8 cellular contexts compared by ENCODE assay signal in genomic region chr20:51447097-51447764, GRCh38.
DNase-seq lines count a peak whose midpoint lies in the region; ATAC-seq and TF ChIP-seq lines count a peak whose summit lies in the region.

No MANE protein-coding gene starts in this region.

- H3K9me3 ChIP-seq in IMR-90 (ENCODE audit: control insufficient read depth, insufficient read depth, low read length) (no peaks in the 10 kb centered on the region), liver (ENCODE audit: control insufficient read depth in 4 of 4, low read length in 3 of 4) (no peaks in the 10 kb centered on the region), thyroid gland (no peaks in the 10 kb centered on the region)

- peak overlapping the region; percentile 20; the same call in 1 of the 2 replicates for H3K4ac ChIP-seq in IMR-90 (ENCODE audit: low read depth, low read length)

- peak overlapping the region; percentile 6; the same call in 1 of the 2 replicates for H2BK20ac ChIP-seq in IMR-90 (ENCODE audit: low read depth, low read length)

- no peaks in the 10 kb centered on the region; the same call in 1 of the 2 replicates for H4K20me1 ChIP-seq in IMR-90 (ENCODE audit: insufficient read depth, low read length)

- no peak overlapping the region for H2AK9ac ChIP-seq in IMR-90 (replicated peaks; ENCODE audit: low read depth, low read length, poor library complexity)

- in situ Hi-C loops in IMR-90 (cut with MboI; ENCODE audit: low sequenced_read_pairs), result no loop called here

- peaks cover 0 to 6% of the 10 kb centered on the region in 2 experiments; a peak in 1 of 4 replicates for H3K79me1 ChIP-seq in IMR-90 (ENCODE audit: low read depth in 1 of 2, low read length in 2 of 2)

- CTCF ChIA-PET in IMR-90 (lab: Yijun Ruan, JAX), result interaction anchor here (1.0 to 1.5 kb wide), 2 partner anchors 61 to 147 kb away, joined by 3 read pairs; no protein-coding TSS in a partner anchor

- no peak overlapping the region for H4K5ac ChIP-seq in IMR-90 (ENCODE audit: low read depth, low read length)

- dilution Hi-C loops in IMR-90 (cut with HindIII; ENCODE audit: low sequenced_read_pairs, unreplicated experiment), result no loop called here

- 0% methylated on average over 4 of the region's 14 CpGs; no CpG with 5 or more reads in 1 of the 2 experiments for WGBS in IMR-90 (ENCODE audit: extremely low coverage in 2 of 2, insufficient read length in 1 of 2), 2 experiments
- 28% methylated on average over 14 of the region's 14 CpGs for WGBS in liver
- 34 to 61% methylated on average over 14 of the region's 14 CpGs for WGBS in thyroid gland, 2 donors

- TF ChIP-seq RAD21 in IMR-90 (IDR thresholded peaks at IDR 0.05; ENCODE audit: low read length) (peak; percentile 9; the same call in 1 of the 2 replicates), liver (IDR thresholded peaks at IDR 0.05) (no peak)

- BruUV-seq in IMR-90 (replicated peaks; lab: Mats Ljungman, UMichigan), result no TSS peak

- intact Hi-C loops in IMR-90 (cut with micrococcal nuclease) (loop anchor here (2.0 kb wide), 1 partner anchor 116 kb away; no protein-coding TSS in a partner anchor), thyroid gland (cut with DNase I) (no loop called here)

- H4K91ac ChIP-seq in IMR-90 (ENCODE audit: insufficient read depth, low read depth, low read length), result no peak overlapping the region

- H2BK120ac ChIP-seq in IMR-90 (ENCODE audit: low read depth, low read length), result 0 out of 2 replicates have a peak overlapping the region, but pooled peaks have one; percentile 15

- ATAC-seq in IMR-90 (ENCODE audit: low read depth) (peak; percentile 88), GM21360 (IDR thresholded peaks at IDR 0.05; ENCODE audit: unreplicated experiment) (no peak)

- H3K4me1 ChIP-seq in IMR-90 (ENCODE audit: control insufficient read depth, insufficient read depth, low read length) (peaks cover 12% of the 10 kb centered on the region), liver (ENCODE audit: control insufficient read depth in 4 of 4, insufficient read depth in 4 of 4, low read length in 3 of 4) (peaks cover 7 to 17% (median 16%) of the 10 kb centered on the region in 4 donors), thyroid gland (peaks cover 21 to 40% of the 10 kb centered on the region in 2 donors)

- peak overlapping the region; percentile 2; the same call in 1 of the 2 replicates for H3K14ac ChIP-seq in IMR-90 (replicated peaks; ENCODE audit: low read depth, low read length)

- no peak for TF ChIP-seq CTCF in IMR-90 (conservative IDR thresholded peaks at IDR 0.05; ENCODE audit: low read depth, low read length)
- no peak for TF ChIP-seq CTCF in cardiac fibroblast (IDR thresholded peaks at IDR 0.05; ENCODE audit: low read depth, low read length)
- TF ChIP-seq CTCF in liver (IDR thresholded peaks at IDR 0.05; ENCODE audit: low read depth, low read length, missing input control), result no peak
- TF ChIP-seq CTCF in thyroid gland (IDR thresholded peaks at IDR 0.05), result no peak

- H3K27ac ChIP-seq in IMR-90 (ENCODE audit: insufficient read depth, low read length) (peak overlapping the region; percentile 18), liver (ENCODE audit: low read depth in 1 of 2, low read length in 2 of 2) (peak overlapping the region; percentile 65 to 79), thyroid gland (peak overlapping the region; percentile 46 to 62 (median 51))

- no peak overlapping the region for H3K56ac ChIP-seq in IMR-90 (ENCODE audit: extremely low read depth, insufficient read depth, low read length)

- POLR2A ChIA-PET in IMR-90 (lab: Charles Lee; ENCODE audit: unreplicated experiment), result no interaction called here

- 0 out of 2 replicates have a peak overlapping the region, but pooled peaks have one; percentile 11 for H3K23ac ChIP-seq in IMR-90 (ENCODE audit: low read depth, low read length)

- H2BK15ac ChIP-seq in IMR-90 (ENCODE audit: low read depth, low read length), result peak overlapping the region; percentile 53; the same call in 1 of the 3 replicates

- TF ChIP-seq POLR2A in IMR-90 (IDR thresholded peaks at IDR 0.05; ENCODE audit: low read depth, low read length), result no peak
- no peak for TF ChIP-seq POLR2A in thyroid gland (IDR thresholded peaks at IDR 0.05)

- H3K4me3 ChIP-seq in IMR-90 (ENCODE audit: insufficient read depth, low read depth, low read length) (no peak overlapping the region), cardiac fibroblast (replicated peaks in 1 of 2; ENCODE audit: low read depth in 2 of 2, low read length in 2 of 2) (no peak overlapping the region), liver (ENCODE audit: low read depth in 1 of 3, low read length in 3 of 3) (no peak overlapping the region), thyroid gland (replicated peaks in 1 of 3) (no peak overlapping the region)

- H3K18ac ChIP-seq in IMR-90 (ENCODE audit: low read depth, low read length), result no peak overlapping the region

- peak overlapping the region; percentile 4 for H2AFZ ChIP-seq in IMR-90 (replicated peaks; ENCODE audit: low read length, poor library complexity)

- H2BK5ac ChIP-seq in IMR-90 (ENCODE audit: low read depth, low read length, poor library complexity, severe bottlenecking), result no peak overlapping the region

- H2AK5ac ChIP-seq in IMR-90 (ENCODE audit: low read depth, low read length), result peak overlapping the region; percentile 16; the same call in 1 of the 2 replicates

- H3K4me2 ChIP-seq in IMR-90 (ENCODE audit: low read depth, low read length), result peak overlapping the region; percentile 70

- peak; percentile 98 for DNase-seq in IMR-90
- DNase-seq in cardiac fibroblast (ENCODE audit: low read depth in 2 of 2), result peak; percentile 96 to 97
- DNase-seq in thyroid gland, result peak; percentile 57 to 80
- DNase-seq in activated CD8-positive, alpha-beta memory T cell treated with anti-CD3 and anti-CD28 coated beads for 24 hours, result no peak
- DNase-seq in NCI-H146 (lab: John Stamatoyannopoulos, UW), result no peak
- DNase-seq in NCI-H510A treated with DMSO at 0.1 percent for 48 hours (lab: John Stamatoyannopoulos, UW), result no peak

- H3K9ac ChIP-seq in IMR-90 (ENCODE audit: low read depth, low read length) (no peak overlapping the region), liver (ENCODE audit: low read depth in 1 of 2, low read length in 2 of 2) (no peak overlapping the region)

- H3K27me3 ChIP-seq in IMR-90 (ENCODE audit: control insufficient read depth, insufficient read depth, low read length) (no peaks in the 10 kb centered on the region), liver (ENCODE audit: control insufficient read depth in 4 of 4, insufficient read depth in 4 of 4, low read length in 3 of 4) (no peaks in the 10 kb centered on the region), thyroid gland (no peaks in the 10 kb centered on the region)

- H3K36me3 ChIP-seq in IMR-90 (ENCODE audit: control insufficient read depth, insufficient read depth, low read length), result no peaks in the 10 kb centered on the region
- H3K36me3 ChIP-seq in liver (ENCODE audit: control insufficient read depth in 4 of 4, insufficient read depth in 3 of 4, low read depth in 1 of 4, low read length in 3 of 4), result peaks cover 0 to 7% (median under 1%) of the 10 kb centered on the region in 4 donors
- H3K36me3 ChIP-seq in thyroid gland, result no peaks in the 10 kb centered on the region

- no peak overlapping the region for H4K8ac ChIP-seq in IMR-90 (ENCODE audit: low read depth in 2 of 2, low read length in 2 of 2)

- H3K9me1 ChIP-seq in IMR-90 (ENCODE audit: insufficient read depth, low read length), result peaks cover 12% of the 10 kb centered on the region; the same call in 1 of the 2 replicates

TF ChIP-seq in IMR-90, 13 proteins besides CTCF, POLR2A, EP300 and RAD21 (continues in another document):
- TF ChIP-seq SMC3 (IDR thresholded peaks at IDR 0.05; ENCODE audit: low read depth, low read length), result no peak
- peak; percentile 49; the same call in 1 of the 2 replicates for TF ChIP-seq NFE2L2 (IDR thresholded peaks at IDR 0.05; ENCODE audit: low read depth, low read length)
- TF ChIP-seq MAZ (IDR thresholded peaks at IDR 0.05; ENCODE audit: borderline replicate concordance, low read depth, low read length), result no peak
- TF ChIP-seq RFX5 (IDR thresholded peaks at IDR 0.05; ENCODE audit: low read depth, low read length), result no peak
- no peak for TF ChIP-seq BHLHE40 (IDR thresholded peaks at IDR 0.05; ENCODE audit: low read depth, low read length)
- TF ChIP-seq MXI1 (IDR thresholded peaks at IDR 0.05; ENCODE audit: borderline replicate concordance, low read depth, low read length), result no peak
- peak; percentile 47; the same call in 1 of the 2 replicates for TF ChIP-seq USF2 (IDR thresholded peaks at IDR 0.05; ENCODE audit: low read depth, low read length)
- TF ChIP-seq RCOR1 (IDR thresholded peaks at IDR 0.05; ENCODE audit: insufficient replicate concordance, low read length), result peak; percentile 4

TF ChIP-seq in liver, 16 proteins besides CTCF, POLR2A, EP300 and RAD21:
- TF ChIP-seq EGR1 (IDR thresholded peaks at IDR 0.05; ENCODE audit: low read depth in 2 of 2), result peak; percentile 90 to 98
- peak; percentile 12 for TF ChIP-seq SP1 (IDR thresholded peaks at IDR 0.05)
- TF ChIP-seq JUND (IDR thresholded peaks at IDR 0.05), result peak; percentile 65 to 89
- peak in 1 of 2 donors; percentile 35 for TF ChIP-seq RXRA (IDR thresholded peaks at IDR 0.05)
- TF ChIP-seq NR2F2 (IDR thresholded peaks at IDR 0.05), result peak; percentile 78
- no peak for TF ChIP-seq FOXA2 (IDR thresholded peaks at IDR 0.05)
- no peak for TF ChIP-seq TAF1 (conservative IDR thresholded peaks at IDR 0.05)

Comparison
In these comparisons a context has a peak if more than half of its experiments do, and no peak if none do; other contexts are left out.
1. DNase-seq: peak in IMR-90 (single experiment), cardiac fibroblast (2 of 2) and thyroid gland (2 of 2); none in activated CD8-positive, alpha-beta memory T cell treated with anti-CD3 and anti-CD28 coated beads for 24 hours (single experiment), NCI-H146 (single experiment) and NCI-H510A treated with DMSO at 0.1 percent for 48 hours (single experiment).
2. H3K27ac ChIP-seq: peak in every context shown above with its lines; median percentile 72 in liver; 51 in thyroid gland; 18 in IMR-90.